In the genomic region with DNA sequence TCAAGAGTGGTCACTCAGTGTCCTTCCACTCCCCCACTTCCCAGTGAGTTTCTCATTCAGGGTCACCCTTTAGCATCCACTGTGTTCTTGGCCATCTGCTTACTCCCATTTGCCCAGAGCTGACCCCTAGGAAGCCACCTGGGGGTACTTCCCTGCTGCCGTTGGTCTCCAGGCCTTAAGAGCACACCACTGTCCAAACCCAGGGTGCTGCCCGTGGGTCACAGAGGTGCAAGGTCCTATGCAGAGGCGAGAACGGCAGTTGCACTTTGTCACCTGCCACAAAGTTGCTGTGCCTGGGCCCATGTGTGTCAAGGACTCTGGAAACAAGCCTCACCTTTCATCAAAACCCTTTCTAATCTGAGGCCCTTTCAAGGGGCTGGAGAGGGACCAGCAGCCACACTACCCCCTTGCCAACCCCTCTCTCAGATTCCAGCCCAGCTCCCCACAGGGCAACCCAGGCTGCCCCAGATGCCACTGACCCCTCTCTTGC, we compare ENCODE assay signal across 6 cellular contexts.
"Had no signal": no experiment of that assay in that cellular context is flagged by ENCODE, and none has a peak within 500 bp of the region (broad histone marks: within the 10 kb centered on the region; RNA-seq: fewer than 3 reads in every experiment).

No MANE protein-coding gene starts in this region.

- H3K4me3 ChIP-seq: GM23248, HAP-1, K562 had no signal

- H3K4me1 ChIP-seq: HAP-1 had no signal

- DNase-seq: GM23248, GOT3, H7, IMR-90 had no signal

- H3K9me3 ChIP-seq: HAP-1 had no signal

- FAIRE-seq: K562 had no signal

- H3K36me3 ChIP-seq: HAP-1 had no signal

- H3K27ac ChIP-seq: GM23248 had no signal
